1 cellular context compared by ENCODE assay signal in the genomic region with DNA sequence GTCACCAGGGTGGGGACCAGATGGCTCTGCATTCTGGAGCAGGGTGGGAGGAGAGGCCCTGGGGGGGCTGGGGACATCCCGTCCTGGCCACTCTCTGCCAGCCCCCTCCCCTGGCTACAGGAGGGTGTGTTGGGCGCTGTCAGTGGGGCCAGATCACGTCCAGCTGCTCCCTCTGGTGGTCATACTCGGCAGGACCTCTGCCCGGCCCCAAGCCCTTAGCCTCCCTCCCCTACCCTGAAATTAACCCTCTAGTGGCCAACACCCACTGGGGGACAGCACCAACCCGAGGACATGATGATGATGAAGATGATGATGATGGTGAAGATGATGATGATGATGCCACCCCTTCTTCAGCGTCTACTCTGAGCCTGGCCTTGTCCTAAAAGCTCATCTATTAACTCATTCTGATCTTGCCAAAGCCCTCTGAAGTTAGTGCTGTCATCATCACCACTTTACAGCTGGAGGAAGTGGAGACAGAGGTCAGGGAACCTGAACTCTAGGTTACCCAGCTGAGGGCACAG.
TF ChIP-seq lines count a peak whose summit lies in the region.

No MANE protein-coding gene starts in this region.

TF ChIP-seq in HEK293, 187 proteins besides CTCF, POLR2A, EP300 and RAD21 (continued from another document):
- no peak; the same call in 1 of the 2 replicates for TF ChIP-seq ZNF133 (tag by site-specific recombination; IDR thresholded peaks at IDR 0.05)
- peak; percentile 87 for TF ChIP-seq KLF8 (tag by site-specific recombination; IDR thresholded peaks at IDR 0.05)
- TF ChIP-seq, protein P1, sequence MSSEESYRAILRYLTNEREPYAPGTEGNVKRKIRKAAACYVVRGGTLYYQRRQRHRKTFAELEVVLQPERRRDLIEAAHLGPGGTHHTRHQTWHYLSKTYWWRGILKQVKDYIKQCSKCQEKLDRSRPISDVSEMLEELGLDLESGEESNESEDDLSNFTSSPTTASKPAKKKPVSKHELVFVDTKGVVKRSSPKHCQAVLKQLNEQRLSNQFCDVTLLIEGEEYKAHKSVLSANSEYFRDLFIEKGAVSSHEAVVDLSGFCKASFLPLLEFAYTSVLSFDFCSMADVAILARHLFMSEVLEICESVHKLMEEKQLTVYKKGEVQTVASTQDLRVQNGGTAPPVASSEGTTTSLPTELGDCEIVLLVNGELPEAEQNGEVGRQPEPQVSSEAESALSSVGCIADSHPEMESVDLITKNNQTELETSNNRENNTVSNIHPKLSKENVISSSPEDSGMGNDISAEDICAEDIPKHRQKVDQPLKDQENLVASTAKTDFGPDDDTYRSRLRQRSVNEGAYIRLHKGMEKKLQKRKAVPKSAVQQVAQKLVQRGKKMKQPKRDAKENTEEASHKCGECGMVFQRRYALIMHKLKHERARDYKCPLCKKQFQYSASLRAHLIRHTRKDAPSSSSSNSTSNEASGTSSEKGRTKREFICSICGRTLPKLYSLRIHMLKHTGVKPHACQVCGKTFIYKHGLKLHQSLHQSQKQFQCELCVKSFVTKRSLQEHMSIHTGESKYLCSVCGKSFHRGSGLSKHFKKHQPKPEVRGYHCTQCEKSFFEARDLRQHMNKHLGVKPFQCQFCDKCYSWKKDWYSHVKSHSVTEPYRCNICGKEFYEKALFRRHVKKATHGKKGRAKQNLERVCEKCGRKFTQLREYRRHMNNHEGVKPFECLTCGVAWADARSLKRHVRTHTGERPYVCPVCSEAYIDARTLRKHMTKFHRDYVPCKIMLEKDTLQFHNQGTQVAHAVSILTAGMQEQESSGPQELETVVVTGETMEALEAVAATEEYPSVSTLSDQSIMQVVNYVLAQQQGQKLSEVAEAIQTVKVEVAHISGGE (tag by site-specific recombination; conservative IDR thresholded peaks at IDR 0.05; ENCODE audit: low read depth): no peak
- TF ChIP-seq ZNF248 (tag by site-specific recombination; IDR thresholded peaks at IDR 0.05): no peak
- TF ChIP-seq ZSCAN16 (tag by site-specific recombination; IDR thresholded peaks at IDR 0.05): peak; percentile 39; the same call in 1 of the 2 replicates
- TF ChIP-seq ZNF701 (tag by site-specific recombination; IDR thresholded peaks at IDR 0.05): no peak
- TF ChIP-seq ZNF76 (tag by site-specific recombination; IDR thresholded peaks at IDR 0.05; ENCODE audit: borderline replicate concordance, low read depth): 0 out of 2 replicates have a peak, but pooled peaks have one; percentile 23
- TF ChIP-seq, protein P2, sequence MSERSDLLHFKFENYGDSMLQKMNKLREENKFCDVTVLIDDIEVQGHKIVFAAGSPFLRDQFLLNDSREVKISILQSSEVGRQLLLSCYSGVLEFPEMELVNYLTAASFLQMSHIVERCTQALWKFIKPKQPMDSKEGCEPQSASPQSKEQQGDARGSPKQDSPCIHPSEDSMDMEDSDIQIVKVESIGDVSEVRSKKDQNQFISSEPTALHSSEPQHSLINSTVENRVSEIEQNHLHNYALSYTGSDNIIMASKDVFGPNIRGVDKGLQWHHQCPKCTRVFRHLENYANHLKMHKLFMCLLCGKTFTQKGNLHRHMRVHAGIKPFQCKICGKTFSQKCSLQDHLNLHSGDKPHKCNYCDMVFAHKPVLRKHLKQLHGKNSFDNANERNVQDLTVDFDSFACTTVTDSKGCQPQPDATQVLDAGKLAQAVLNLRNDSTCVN (tag by site-specific recombination; optimal IDR thresholded peaks at IDR 0.05): peak; percentile 26
- TF ChIP-seq, protein P3, sequence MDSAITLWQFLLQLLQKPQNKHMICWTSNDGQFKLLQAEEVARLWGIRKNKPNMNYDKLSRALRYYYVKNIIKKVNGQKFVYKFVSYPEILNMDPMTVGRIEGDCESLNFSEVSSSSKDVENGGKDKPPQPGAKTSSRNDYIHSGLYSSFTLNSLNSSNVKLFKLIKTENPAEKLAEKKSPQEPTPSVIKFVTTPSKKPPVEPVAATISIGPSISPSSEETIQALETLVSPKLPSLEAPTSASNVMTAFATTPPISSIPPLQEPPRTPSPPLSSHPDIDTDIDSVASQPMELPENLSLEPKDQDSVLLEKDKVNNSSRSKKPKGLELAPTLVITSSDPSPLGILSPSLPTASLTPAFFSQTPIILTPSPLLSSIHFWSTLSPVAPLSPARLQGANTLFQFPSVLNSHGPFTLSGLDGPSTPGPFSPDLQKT (IDR thresholded peaks at IDR 0.05; ENCODE audit: borderline replicate concordance, low read depth, low read length): no peak
- TF ChIP-seq ZNF112 (tag by site-specific recombination; IDR thresholded peaks at IDR 0.05): no peak
- no peak for TF ChIP-seq ZNF776 (tag by site-specific recombination; IDR thresholded peaks at IDR 0.05; ENCODE audit: borderline replicate concordance)
